Comparison of ENCODE assay signal across 1 cellular context in the genomic region with DNA sequence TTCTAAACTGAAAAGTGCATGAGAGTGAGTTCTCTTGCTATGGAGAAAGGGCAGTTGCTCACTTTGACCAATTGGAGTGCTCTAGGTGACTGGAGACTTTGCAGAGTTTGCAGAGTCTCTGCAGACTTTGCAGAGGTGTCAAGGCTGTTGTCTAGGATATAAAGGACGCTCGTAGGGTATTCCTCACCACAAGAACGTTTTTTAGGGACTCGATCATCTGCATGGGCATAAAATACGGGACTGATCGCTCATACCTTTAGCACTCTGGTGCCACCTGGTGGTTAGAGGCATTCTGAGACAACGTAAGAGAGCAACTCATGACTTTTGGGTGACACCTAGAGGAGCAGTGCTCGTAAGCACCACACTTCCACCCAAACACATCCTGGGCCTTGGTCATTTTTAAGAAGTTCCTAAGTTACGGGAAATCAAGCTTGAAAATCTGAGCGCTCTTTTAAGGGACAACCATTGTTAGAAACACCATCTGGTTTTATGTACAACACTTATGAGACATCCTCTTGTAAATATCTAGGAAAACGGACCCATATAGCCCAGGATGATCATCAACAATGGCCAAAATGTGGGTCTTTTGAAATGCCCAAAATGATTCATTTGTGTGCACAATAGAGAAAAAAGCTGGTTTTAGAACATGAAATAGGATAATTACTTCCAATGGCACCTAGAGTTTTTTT.
TF ChIP-seq lines count a peak whose summit lies in the region.

No MANE protein-coding gene starts in this region.

TF ChIP-seq in GM12878, 131 proteins besides CTCF, POLR2A, EP300 and RAD21 (continued from another document and continues in another):
- TF ChIP-seq, protein P1, sequence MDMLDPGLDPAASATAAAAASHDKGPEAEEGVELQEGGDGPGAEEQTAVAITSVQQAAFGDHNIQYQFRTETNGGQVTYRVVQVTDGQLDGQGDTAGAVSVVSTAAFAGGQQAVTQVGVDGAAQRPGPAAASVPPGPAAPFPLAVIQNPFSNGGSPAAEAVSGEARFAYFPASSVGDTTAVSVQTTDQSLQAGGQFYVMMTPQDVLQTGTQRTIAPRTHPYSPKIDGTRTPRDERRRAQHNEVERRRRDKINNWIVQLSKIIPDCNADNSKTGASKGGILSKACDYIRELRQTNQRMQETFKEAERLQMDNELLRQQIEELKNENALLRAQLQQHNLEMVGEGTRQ (IDR thresholded peaks at IDR 0.05; ENCODE audit: borderline replicate concordance, low read depth, low read length): no peak
- TF ChIP-seq BMI1 (IDR thresholded peaks at IDR 0.05; ENCODE audit: borderline replicate concordance): no peak
- TF ChIP-seq CBFB (IDR thresholded peaks at IDR 0.05; ENCODE audit: low read depth): no peak
- TF ChIP-seq, protein P2, sequence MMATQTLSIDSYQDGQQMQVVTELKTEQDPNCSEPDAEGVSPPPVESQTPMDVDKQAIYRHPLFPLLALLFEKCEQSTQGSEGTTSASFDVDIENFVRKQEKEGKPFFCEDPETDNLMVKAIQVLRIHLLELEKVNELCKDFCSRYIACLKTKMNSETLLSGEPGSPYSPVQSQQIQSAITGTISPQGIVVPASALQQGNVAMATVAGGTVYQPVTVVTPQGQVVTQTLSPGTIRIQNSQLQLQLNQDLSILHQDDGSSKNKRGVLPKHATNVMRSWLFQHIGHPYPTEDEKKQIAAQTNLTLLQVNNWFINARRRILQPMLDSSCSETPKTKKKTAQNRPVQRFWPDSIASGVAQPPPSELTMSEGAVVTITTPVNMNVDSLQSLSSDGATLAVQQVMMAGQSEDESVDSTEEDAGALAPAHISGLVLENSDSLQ (IDR thresholded peaks at IDR 0.05): no peak
- TF ChIP-seq MXI1 (IDR thresholded peaks at IDR 0.05; ENCODE audit: low read depth, low read length): 0 out of 2 replicates have a peak, but pooled peaks have one; percentile 18
- TF ChIP-seq, protein P3, sequence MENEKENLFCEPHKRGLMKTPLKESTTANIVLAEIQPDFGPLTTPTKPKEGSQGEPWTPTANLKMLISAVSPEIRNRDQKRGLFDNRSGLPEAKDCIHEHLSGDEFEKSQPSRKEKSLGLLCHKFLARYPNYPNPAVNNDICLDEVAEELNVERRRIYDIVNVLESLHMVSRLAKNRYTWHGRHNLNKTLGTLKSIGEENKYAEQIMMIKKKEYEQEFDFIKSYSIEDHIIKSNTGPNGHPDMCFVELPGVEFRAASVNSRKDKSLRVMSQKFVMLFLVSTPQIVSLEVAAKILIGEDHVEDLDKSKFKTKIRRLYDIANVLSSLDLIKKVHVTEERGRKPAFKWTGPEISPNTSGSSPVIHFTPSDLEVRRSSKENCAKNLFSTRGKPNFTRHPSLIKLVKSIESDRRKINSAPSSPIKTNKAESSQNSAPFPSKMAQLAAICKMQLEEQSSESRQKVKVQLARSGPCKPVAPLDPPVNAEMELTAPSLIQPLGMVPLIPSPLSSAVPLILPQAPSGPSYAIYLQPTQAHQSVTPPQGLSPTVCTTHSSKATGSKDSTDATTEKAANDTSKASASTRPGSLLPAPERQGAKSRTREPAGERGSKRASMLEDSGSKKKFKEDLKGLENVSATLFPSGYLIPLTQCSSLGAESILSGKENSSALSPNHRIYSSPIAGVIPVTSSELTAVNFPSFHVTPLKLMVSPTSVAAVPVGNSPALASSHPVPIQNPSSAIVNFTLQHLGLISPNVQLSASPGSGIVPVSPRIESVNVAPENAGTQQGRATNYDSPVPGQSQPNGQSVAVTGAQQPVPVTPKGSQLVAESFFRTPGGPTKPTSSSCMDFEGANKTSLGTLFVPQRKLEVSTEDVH (IDR thresholded peaks at IDR 0.05; ENCODE audit: low read depth, partially characterized antibody): no peak
- TF ChIP-seq, protein P4, sequence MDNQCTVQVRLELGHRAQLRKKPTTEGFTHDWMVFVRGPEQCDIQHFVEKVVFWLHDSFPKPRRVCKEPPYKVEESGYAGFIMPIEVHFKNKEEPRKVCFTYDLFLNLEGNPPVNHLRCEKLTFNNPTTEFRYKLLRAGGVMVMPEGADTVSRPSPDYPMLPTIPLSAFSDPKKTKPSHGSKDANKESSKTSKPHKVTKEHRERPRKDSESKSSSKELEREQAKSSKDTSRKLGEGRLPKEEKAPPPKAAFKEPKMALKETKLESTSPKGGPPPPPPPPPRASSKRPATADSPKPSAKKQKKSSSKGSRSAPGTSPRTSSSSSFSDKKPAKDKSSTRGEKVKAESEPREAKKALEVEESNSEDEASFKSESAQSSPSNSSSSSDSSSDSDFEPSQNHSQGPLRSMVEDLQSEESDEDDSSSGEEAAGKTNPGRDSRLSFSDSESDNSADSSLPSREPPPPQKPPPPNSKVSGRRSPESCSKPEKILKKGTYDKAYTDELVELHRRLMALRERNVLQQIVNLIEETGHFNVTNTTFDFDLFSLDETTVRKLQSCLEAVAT (IDR thresholded peaks at IDR 0.05): 0 out of 2 replicates have a peak, but pooled peaks have one; percentile 52
- TF ChIP-seq YY1 (IDR thresholded peaks at IDR 0.05; ENCODE audit: low read depth, low read length): peak; percentile 80
- 0 out of 4 replicates have a peak, but pooled peaks of 1 of the 2 experiments have one; percentile 13 for TF ChIP-seq IKZF2 (IDR thresholded peaks at IDR 0.05)
- TF ChIP-seq EGR1 (IDR thresholded peaks at IDR 0.05; ENCODE audit: borderline replicate concordance in 1 of 2, low read depth in 2 of 2, low read length in 2 of 2): no peak
- no peak for TF ChIP-seq DPF2 (IDR thresholded peaks at IDR 0.05)
- TF ChIP-seq ESRRA (IDR thresholded peaks at IDR 0.05; ENCODE audit: low read length): no peak
- no peak for TF ChIP-seq SREBF1 (IDR thresholded peaks at IDR 0.05; ENCODE audit: low read length)
- no peak for TF ChIP-seq WRNIP1 (IDR thresholded peaks at IDR 0.05; ENCODE audit: borderline replicate concordance, low read depth, low read length)
- peak; percentile 51; the same call in 1 of the 2 replicates for TF ChIP-seq IKZF1 (conservative IDR thresholded peaks at IDR 0.05)
- peak; percentile 81 for TF ChIP-seq FOXM1 (IDR thresholded peaks at IDR 0.05; ENCODE audit: low read depth, low read length)
- no peak for TF ChIP-seq TAF1 (IDR thresholded peaks at IDR 0.05; ENCODE audit: borderline replicate concordance, low read depth, low read length)
- TF ChIP-seq, protein P5, sequence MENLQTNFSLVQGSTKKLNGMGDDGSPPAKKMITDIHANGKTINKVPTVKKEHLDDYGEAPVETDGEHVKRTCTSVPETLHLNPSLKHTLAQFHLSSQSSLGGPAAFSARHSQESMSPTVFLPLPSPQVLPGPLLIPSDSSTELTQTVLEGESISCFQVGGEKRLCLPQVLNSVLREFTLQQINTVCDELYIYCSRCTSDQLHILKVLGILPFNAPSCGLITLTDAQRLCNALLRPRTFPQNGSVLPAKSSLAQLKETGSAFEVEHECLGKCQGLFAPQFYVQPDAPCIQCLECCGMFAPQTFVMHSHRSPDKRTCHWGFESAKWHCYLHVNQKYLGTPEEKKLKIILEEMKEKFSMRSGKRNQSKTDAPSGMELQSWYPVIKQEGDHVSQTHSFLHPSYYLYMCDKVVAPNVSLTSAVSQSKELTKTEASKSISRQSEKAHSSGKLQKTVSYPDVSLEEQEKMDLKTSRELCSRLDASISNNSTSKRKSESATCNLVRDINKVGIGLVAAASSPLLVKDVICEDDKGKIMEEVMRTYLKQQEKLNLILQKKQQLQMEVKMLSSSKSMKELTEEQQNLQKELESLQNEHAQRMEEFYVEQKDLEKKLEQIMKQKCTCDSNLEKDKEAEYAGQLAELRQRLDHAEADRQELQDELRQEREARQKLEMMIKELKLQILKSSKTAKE (IDR thresholded peaks at IDR 0.05; ENCODE audit: low read depth, poor library complexity, severe bottlenecking): peak; percentile 70
- no peak for TF ChIP-seq ZNF384 (IDR thresholded peaks at IDR 0.05; ENCODE audit: borderline replicate concordance, low read depth, low read length)
- peak; percentile 48 for TF ChIP-seq RUNX3 (IDR thresholded peaks at IDR 0.05; ENCODE audit: low read length)
- TF ChIP-seq ZNF207 (IDR thresholded peaks at IDR 0.05; ENCODE audit: borderline replicate concordance): no peak
- TF ChIP-seq, protein P6, sequence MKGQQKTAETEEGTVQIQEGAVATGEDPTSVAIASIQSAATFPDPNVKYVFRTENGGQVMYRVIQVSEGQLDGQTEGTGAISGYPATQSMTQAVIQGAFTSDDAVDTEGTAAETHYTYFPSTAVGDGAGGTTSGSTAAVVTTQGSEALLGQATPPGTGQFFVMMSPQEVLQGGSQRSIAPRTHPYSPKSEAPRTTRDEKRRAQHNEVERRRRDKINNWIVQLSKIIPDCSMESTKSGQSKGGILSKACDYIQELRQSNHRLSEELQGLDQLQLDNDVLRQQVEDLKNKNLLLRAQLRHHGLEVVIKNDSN (IDR thresholded peaks at IDR 0.05; ENCODE audit: borderline replicate concordance, extremely low read length, insufficient read depth, low read depth, low read length): no peak
- peak; percentile 17; the same call in 1 of the 2 replicates for TF ChIP-seq CREM (IDR thresholded peaks at IDR 0.05; ENCODE audit: low read depth)
- no peak for TF ChIP-seq NFYA (IDR thresholded peaks at IDR 0.05; ENCODE audit: borderline replicate concordance, low read depth, low read length)
- no peak for TF ChIP-seq SRF (IDR thresholded peaks at IDR 0.05; ENCODE audit: low read depth in 2 of 2, low read length in 2 of 2)
- peak; percentile 93 for TF ChIP-seq SMARCA5 (IDR thresholded peaks at IDR 0.05)
- no peak; the same call in 1 of the 2 replicates for TF ChIP-seq GATAD2B (conservative IDR thresholded peaks at IDR 0.05; ENCODE audit: low read depth)
- no peak for TF ChIP-seq MYC (IDR thresholded peaks at IDR 0.05; ENCODE audit: insufficient read depth, insufficient read length, insufficient replicate concordance, low read length, severe bottlenecking)
- peak; percentile 87; the same call in 1 of the 2 replicates for TF ChIP-seq RB1 (IDR thresholded peaks at IDR 0.05; ENCODE audit: borderline replicate concordance)
- TF ChIP-seq NFIC (IDR thresholded peaks at IDR 0.05; ENCODE audit: low read depth, low read length): no peak
- TF ChIP-seq CEBPB (IDR thresholded peaks at IDR 0.05; ENCODE audit: borderline replicate concordance in 1 of 2, low read depth in 2 of 2, low read length in 2 of 2): no peak
- TF ChIP-seq RFX5 (IDR thresholded peaks at IDR 0.05; ENCODE audit: low read depth, low read length): no peak
- no peak for TF ChIP-seq YBX1 (IDR thresholded peaks at IDR 0.05)
- TF ChIP-seq BHLHE40 (IDR thresholded peaks at IDR 0.05; ENCODE audit: borderline replicate concordance in 1 of 2, low read depth in 2 of 2, low read length in 1 of 2): 0 out of 4 replicates have a peak, but pooled peaks of 1 of the 2 experiments have one; percentile 23
- TF ChIP-seq LARP7 (IDR thresholded peaks at IDR 0.05): no peak; the same call in 1 of the 2 replicates
- no peak for TF ChIP-seq MEF2A (IDR thresholded peaks at IDR 0.05; ENCODE audit: insufficient read depth, low read depth, low read length)
- TF ChIP-seq, protein P7, sequence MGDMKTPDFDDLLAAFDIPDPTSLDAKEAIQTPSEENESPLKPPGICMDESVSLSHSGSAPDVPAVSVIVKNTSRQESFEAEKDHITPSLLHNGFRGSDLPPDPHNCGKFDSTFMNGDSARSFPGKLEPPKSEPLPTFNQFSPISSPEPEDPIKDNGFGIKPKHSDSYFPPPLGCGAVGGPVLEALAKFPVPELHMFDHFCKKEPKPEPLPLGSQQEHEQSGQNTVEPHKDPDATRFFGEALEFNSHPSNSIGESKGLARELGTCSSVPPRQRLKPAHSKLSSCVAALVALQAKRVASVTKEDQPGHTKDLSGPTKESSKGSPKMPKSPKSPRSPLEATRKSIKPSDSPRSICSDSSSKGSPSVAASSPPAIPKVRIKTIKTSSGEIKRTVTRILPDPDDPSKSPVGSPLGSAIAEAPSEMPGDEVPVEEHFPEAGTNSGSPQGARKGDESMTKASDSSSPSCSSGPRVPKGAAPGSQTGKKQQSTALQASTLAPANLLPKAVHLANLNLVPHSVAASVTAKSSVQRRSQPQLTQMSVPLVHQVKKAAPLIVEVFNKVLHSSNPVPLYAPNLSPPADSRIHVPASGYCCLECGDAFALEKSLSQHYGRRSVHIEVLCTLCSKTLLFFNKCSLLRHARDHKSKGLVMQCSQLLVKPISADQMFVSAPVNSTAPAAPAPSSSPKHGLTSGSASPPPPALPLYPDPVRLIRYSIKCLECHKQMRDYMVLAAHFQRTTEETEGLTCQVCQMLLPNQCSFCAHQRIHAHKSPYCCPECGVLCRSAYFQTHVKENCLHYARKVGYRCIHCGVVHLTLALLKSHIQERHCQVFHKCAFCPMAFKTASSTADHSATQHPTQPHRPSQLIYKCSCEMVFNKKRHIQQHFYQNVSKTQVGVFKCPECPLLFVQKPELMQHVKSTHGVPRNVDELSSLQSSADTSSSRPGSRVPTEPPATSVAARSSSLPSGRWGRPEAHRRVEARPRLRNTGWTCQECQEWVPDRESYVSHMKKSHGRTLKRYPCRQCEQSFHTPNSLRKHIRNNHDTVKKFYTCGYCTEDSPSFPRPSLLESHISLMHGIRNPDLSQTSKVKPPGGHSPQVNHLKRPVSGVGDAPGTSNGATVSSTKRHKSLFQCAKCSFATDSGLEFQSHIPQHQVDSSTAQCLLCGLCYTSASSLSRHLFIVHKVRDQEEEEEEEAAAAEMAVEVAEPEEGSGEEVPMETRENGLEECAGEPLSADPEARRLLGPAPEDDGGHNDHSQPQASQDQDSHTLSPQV (IDR thresholded peaks at IDR 0.05): peak; percentile 85
- TF ChIP-seq IRF4 (IDR thresholded peaks at IDR 0.05; ENCODE audit: low read depth, low read length): peak; percentile 85; the same call in 1 of the 2 replicates
- TF ChIP-seq SMC3 (IDR thresholded peaks at IDR 0.05; ENCODE audit: borderline replicate concordance, low read length): peak; percentile 100
- no peak for TF ChIP-seq NRF1 (conservative IDR thresholded peaks at IDR 0.05; ENCODE audit: low read depth, low read length)
- no peak for TF ChIP-seq ZNF622 (IDR thresholded peaks at IDR 0.05)
- no peak for TF ChIP-seq TARDBP (IDR thresholded peaks at IDR 0.05; ENCODE audit: borderline replicate concordance)
- no peak for TF ChIP-seq CBX3 (IDR thresholded peaks at IDR 0.05; ENCODE audit: borderline replicate concordance, low read depth)
- TF ChIP-seq, protein P8, sequence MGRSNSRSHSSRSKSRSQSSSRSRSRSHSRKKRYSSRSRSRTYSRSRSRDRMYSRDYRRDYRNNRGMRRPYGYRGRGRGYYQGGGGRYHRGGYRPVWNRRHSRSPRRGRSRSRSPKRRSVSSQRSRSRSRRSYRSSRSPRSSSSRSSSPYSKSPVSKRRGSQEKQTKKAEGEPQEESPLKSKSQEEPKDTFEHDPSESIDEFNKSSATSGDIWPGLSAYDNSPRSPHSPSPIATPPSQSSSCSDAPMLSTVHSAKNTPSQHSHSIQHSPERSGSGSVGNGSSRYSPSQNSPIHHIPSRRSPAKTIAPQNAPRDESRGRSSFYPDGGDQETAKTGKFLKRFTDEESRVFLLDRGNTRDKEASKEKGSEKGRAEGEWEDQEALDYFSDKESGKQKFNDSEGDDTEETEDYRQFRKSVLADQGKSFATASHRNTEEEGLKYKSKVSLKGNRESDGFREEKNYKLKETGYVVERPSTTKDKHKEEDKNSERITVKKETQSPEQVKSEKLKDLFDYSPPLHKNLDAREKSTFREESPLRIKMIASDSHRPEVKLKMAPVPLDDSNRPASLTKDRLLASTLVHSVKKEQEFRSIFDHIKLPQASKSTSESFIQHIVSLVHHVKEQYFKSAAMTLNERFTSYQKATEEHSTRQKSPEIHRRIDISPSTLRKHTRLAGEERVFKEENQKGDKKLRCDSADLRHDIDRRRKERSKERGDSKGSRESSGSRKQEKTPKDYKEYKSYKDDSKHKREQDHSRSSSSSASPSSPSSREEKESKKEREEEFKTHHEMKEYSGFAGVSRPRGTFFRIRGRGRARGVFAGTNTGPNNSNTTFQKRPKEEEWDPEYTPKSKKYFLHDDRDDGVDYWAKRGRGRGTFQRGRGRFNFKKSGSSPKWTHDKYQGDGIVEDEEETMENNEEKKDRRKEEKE (IDR thresholded peaks at IDR 0.05): no peak
- TF ChIP-seq CREB1 (IDR thresholded peaks at IDR 0.05; ENCODE audit: low read depth): peak; percentile 22; the same call in 1 of the 2 replicates
